8 cellular contexts compared by ENCODE assay signal in the genomic region with DNA sequence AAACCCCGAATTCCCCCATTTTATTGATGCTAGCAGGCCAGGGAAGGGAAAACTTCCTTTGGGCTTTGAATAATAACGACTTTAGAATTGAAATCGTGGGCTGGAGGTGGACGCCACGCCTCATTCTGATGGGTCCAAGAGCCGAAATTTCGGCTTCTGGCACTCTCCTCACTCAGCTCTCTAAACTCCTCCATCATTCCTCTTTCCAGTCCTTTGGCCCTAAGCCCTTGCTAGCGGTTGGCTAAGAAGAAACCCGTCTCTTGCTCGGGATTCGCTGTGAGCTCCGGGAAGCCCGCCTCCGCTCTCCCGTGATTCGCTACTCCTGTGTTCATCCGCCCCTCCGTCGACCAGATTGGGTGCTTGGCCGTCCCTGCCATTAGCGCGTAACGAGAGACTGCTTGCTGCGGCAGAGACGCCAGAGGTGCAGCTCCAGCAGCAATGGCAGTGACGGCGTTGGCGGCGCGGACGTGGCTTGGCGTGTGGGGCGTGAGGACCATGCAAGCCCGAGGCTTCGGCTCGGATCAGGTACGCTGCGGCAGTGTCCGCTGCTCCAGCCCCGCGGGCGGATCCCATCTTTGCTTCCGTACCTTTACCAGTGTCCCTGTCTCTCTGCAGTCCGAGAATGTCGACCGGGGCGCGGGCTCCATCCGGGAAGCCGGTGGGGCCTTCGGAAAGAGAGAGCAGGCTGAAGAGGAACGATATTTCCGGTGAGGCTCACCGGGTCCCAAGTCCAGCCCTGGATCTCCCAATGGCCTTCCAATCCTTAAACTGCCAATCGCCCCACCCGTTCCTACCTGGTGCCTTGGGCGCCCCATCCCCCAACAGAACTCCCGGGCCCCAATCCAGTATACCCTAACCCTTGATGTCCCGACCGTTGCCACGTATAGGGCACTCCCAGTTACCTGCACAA. TPM values are rescaled to one million over a fixed set of nuclear protein-coding genes. Genes with fewer than 3 reads are reported as not detected.
DNase-seq lines count a peak whose midpoint lies in the region; ATAC-seq, FAIRE-seq and TF ChIP-seq lines count a peak whose summit lies in the region.

A gene (plus strand): TSS at position 379 of the 910 bp plus-strand sequence. CDS start 60 bp downstream, at position 439.

- peaks cover 4% of the 10 kb centered on the region for H3K36me3 Mint-ChIP-seq in T-helper 17 cell (ENCODE audit: low read depth)

- peak within 1 kb of the TSS; percentile 95 for H3K27ac ChIP-seq in angular gyrus (ENCODE audit: low read depth, low read length)
- H3K27ac ChIP-seq in psoas muscle = peak within 1 kb of the TSS; percentile 86

- FAIRE-seq in urothelium cell line (lab: Jason Lieb, UNC) = no peak

- H3K36me3 ChIP-seq in psoas muscle (ENCODE audit: insufficient read depth in 1 of 2, low read depth in 1 of 2) = peaks cover 0 to 16% of the 10 kb centered on the region in 2 donors

- peaks cover 12% of the 10 kb centered on the region for H3K4me1 Mint-ChIP-seq in T-helper 17 cell

- ATAC-seq in GM18499 (IDR thresholded peaks at IDR 0.05; ENCODE audit: insufficient read depth, unreplicated experiment) (peak; percentile 55), HG02938 (IDR thresholded peaks at IDR 0.05; ENCODE audit: unreplicated experiment) (peak; percentile 86), T-helper 17 cell (peak; percentile 97), left ventricle myocardium superior (peak; percentile 94), psoas muscle (peak; percentile 93 to 96 (median 94))

- TF ChIP-seq CTCF in psoas muscle (IDR thresholded peaks at IDR 0.05) = no peak

- H3K9me3 ChIP-seq in T-helper 17 cell (ENCODE audit: control insufficient read depth, low read length, poor library complexity, severe bottlenecking) = no peaks in the 10 kb centered on the region
- H3K9me3 ChIP-seq in psoas muscle = no peaks in the 10 kb centered on the region

- intact Hi-C loops in left ventricle myocardium superior (cut with micrococcal nuclease) (no loop called here), psoas muscle (cut with DNase I) (no loop called here)

- H3K4me3 ChIP-seq in psoas muscle = peak within 1 kb of the TSS; percentile 79

- WGBS in psoas muscle, 3 donors = 0 to 1% (median 1%) methylated on average over 57 to 61 of the region's 61 CpGs

- H3K27ac Mint-ChIP-seq in T-helper 17 cell = no peak within 1 kb of the TSS

- H3K27me3 Mint-ChIP-seq in T-helper 17 cell = no peaks in the 10 kb centered on the region

- H3K4me1 ChIP-seq in psoas muscle = peaks cover 43% of the 10 kb centered on the region

- DNase-seq in NCI-H1694 treated with DMSO at 0.1 percent for 48 hours (lab: John Stamatoyannopoulos, UW) (peak; percentile 95), T-helper 17 cell (peak; percentile 85 to 91 (median 86)), left ventricle myocardium superior (peak; percentile 97), psoas muscle (peak; percentile 97 to 98), urothelium cell line (ENCODE audit: low spot score) (peak; percentile 99)

- H3K4me3 Mint-ChIP-seq in T-helper 17 cell = peak within 1 kb of the TSS; percentile 50

- H3K27me3 ChIP-seq in psoas muscle (ENCODE audit: insufficient read depth in 3 of 3, low read length in 2 of 3) = no peaks in the 10 kb centered on the region

RNA-seq across cellular contexts. Expression of the gene that starts here (rescaled TPM):
- total RNA-seq in T-helper 17 cell (10 to 100 TPM; 75.6 to 83.7 TPM), left ventricle myocardium superior (449 TPM), psoas muscle (100 to 1,000 TPM; 124 to 295 (median 217) TPM)
- 100 to 1,000 TPM; 125 to 332 (median 293) TPM for polyA plus RNA-seq in psoas muscle

Comparison
In these comparisons a context has a peak if more than half of its experiments do, and no peak if none do; other contexts are left out.
1. Peak in every context shown above with its lines: DNase-seq, ATAC-seq, H3K4me3 ChIP-seq and H3K27ac ChIP-seq.